Comparison of ENCODE assay signal across 23 cellular contexts in genomic region chr16:5850632-5851175, GRCh38.
"Had no signal": no experiment of that assay in that cellular context is flagged by ENCODE, and none has a peak within 500 bp of the region (broad histone marks: within the 10 kb centered on the region; RNA-seq: fewer than 3 reads in every experiment).

No MANE protein-coding gene starts in this region.

- H3K36me3 ChIP-seq: esophagus squamous epithelium, heart right ventricle, lower lobe of right lung, pancreas, right lobe of liver, thoracic aorta, tibial nerve, upper lobe of left lung had no signal

- H3K9me3 ChIP-seq: esophagus squamous epithelium, lower lobe of right lung, pancreas, right lobe of liver, thoracic aorta, upper lobe of left lung had no signal

- ATAC-seq: heart right ventricle; left colon; left ventricle myocardium superior; lower lobe of right lung; natural killer cell; pancreas; right lobe of liver; stimulated activated naive B cell treated with anti-CD40 and anti-IgM and Interleukin-4, amounts not matched to agents 10 μg/mL and 1 μg/mL and 100 μg/mL, for 72 hours had no signal

- H3K27ac ChIP-seq: coronary artery, esophagus squamous epithelium, heart right ventricle, lower lobe of right lung, pancreas, right lobe of liver, thoracic aorta, tibial nerve, upper lobe of left lung had no signal

- H3K27me3 ChIP-seq: esophagus squamous epithelium, heart right ventricle, pancreas, right lobe of liver, tibial nerve, upper lobe of left lung had no signal

- H3K4me3 ChIP-seq: coronary artery, esophagus squamous epithelium, heart right ventricle, lower lobe of right lung, pancreas, right lobe of liver, thoracic aorta, tibial nerve, upper lobe of left lung had no signal

- H3K4me1 ChIP-seq: esophagus squamous epithelium, heart right ventricle, lower lobe of right lung, pancreas, right lobe of liver, tibial nerve, upper lobe of left lung had no signal

- DNase-seq: dermis blood vessel endothelial cell; effector memory CD4-positive, alpha-beta T cell; erythroblast; esophagus squamous epithelium; foreskin melanocyte; glutamatergic neuron; heart right ventricle; hippocampal formation; left colon; left ventricle myocardium superior; lower lobe of right lung; natural killer cell; occipital lobe; pancreas; right lobe of liver; small intestine; stimulated activated CD4-positive, alpha-beta T cell treated with anti-CD3 and anti-CD28 coated beads, Interleukin-15, amount 100 ng/mL, for 24 hours; stimulated activated CD4-positive, alpha-beta T cell treated with anti-CD3 and anti-CD28 coated beads, Interleukin-2, amount 100 ng/mL, for 48 hours; stimulated activated naive B cell treated with anti-CD40 and anti-IgM and Interleukin-4, amounts not matched to agents 10 μg/mL and 1 μg/mL and 100 μg/mL, for 72 hours; upper lobe of left lung had no signal
